ENCODE assay signal across 27 cellular contexts in genomic region chr9:69086769-69087168, GRCh38. TPM values are rescaled to one million over a fixed set of nuclear protein-coding genes. Genes with fewer than 3 reads are reported as not detected.
DNase-seq lines count a peak whose midpoint lies in the region; ATAC-seq, FAIRE-seq and TF ChIP-seq lines count a peak whose summit lies in the region.
"Had no signal": no experiment of that assay in that cellular context is flagged by ENCODE, and none has a peak within 500 bp of the region (broad histone marks: within the 10 kb centered on the region; RNA-seq: fewer than 3 reads in every experiment).

No MANE protein-coding gene starts in this region.

- intact Hi-C loops in endothelial cell of umbilical vein (cut with micrococcal nuclease), result no loop called here
- intact Hi-C loops in pancreas (cut with DNase I), result no loop called here

- H3K4me3 ChIP-seq in endothelial cell of umbilical vein (replicated peaks in 1 of 3; ENCODE audit: insufficient read depth in 1 of 3, low read depth in 1 of 3, low read length in 3 of 3), result no peak overlapping the region
- no peak overlapping the region for H3K4me3 ChIP-seq in pancreas
- H3K4me3 ChIP-seq: adrenal gland, Peyer's patch, prostate gland, thoracic aorta, uterus had no signal

- dilution Hi-C loops in endothelial cell of umbilical vein (cut with MboI; ENCODE audit: extremely low pct_ligation_motif_present, low sequenced_read_pairs), result no loop called here

- H3K9me1 ChIP-seq in endothelial cell of umbilical vein (replicated peaks; ENCODE audit: control insufficient read depth, extremely low read depth, insufficient read depth, low read length), result peaks cover 2% of the 10 kb centered on the region

- no peaks in the 10 kb centered on the region for H3K79me2 ChIP-seq in endothelial cell of umbilical vein (ENCODE audit: control insufficient read depth, insufficient read depth, low read length)

- H4K20me1 ChIP-seq in endothelial cell of umbilical vein (replicated peaks; ENCODE audit: control insufficient read depth, extremely low read depth, insufficient read depth, low read length), result no peaks in the 10 kb centered on the region

- no peak overlapping the region for H3K4me2 ChIP-seq in endothelial cell of umbilical vein (ENCODE audit: insufficient read depth, low read length)

- CTCF ChIA-PET in endothelial cell of umbilical vein (lab: Charles Lee), result interaction anchor here (0.8 to 1.4 kb wide), 4 partner anchors 35 to 106 kb away, joined by 3 to 5 read pairs (median 4); no protein-coding TSS in a partner anchor

- WGBS in pancreas, 2 donors, result 19 to 22% methylated on average over 2 of the region's 2 CpGs

- TF ChIP-seq POLR2A in endothelial cell of umbilical vein (IDR thresholded peaks at IDR 0.05; ENCODE audit: low read depth, low read length), result no peak

- H3K4me1 ChIP-seq in endothelial cell of umbilical vein (ENCODE audit: control insufficient read depth, extremely low read depth, insufficient read depth, low read length) (peaks cover 46% of the 10 kb centered on the region), pancreas (peaks cover 5 to 12% (median 6%) of the 10 kb centered on the region in 3 donors)
- H3K4me1 ChIP-seq: prostate gland, uterus had no signal

- FAIRE-seq in endothelial cell of umbilical vein (lab: Jason Lieb, UNC) (no peak), pancreas (lab: Jason Lieb, UNC) (no peak)
- FAIRE-seq: G401.6, H1 had no signal

- DNase-seq in NCI-H2196 (lab: John Stamatoyannopoulos, UW; ENCODE audit: unreplicated experiment) (peak; percentile 43), NCI-H2196 treated with DMSO at 0.1 percent for 48 hours (lab: John Stamatoyannopoulos, UW; ENCODE audit: unreplicated experiment) (no peak), NCI-H2029 treated with DMSO at 0.1 percent for 48 hours (lab: John Stamatoyannopoulos, UW) (peak; percentile 66), endothelial cell of umbilical vein (ENCODE audit: low read depth, low spot score) (peak; percentile 49), pancreas (no peak), NCI-H1417 treated with DMSO at 0.1 percent for 48 hours (lab: John Stamatoyannopoulos, UW) (no peak), endothelial cell (ENCODE audit: low spot score) (no peak)
- DNase-seq: activated CD4-positive, alpha-beta T cell treated with anti-CD3 and anti-CD28 coated beads, Interleukin-2, amount 50 U/mL, for 1 hour; activated CD8-positive, alpha-beta memory T cell treated with anti-CD3 and anti-CD28 coated beads, Interleukin-2, amount 10 ng/mL, durations not matched to agents 7 days and 5 days; activated naive CD4-positive, alpha-beta T cell; activated T-cell treated with anti-CD3 and anti-CD28 coated beads, Interleukin-2, amount 50 U/mL, for 72 hours; adrenal gland; CD4-positive, alpha-beta memory T cell; DMS 273 treated with DMSO at 0.1 percent for 48 hours; effector CD4-positive, alpha-beta T cell; foreskin melanocyte; naive B cell; NCI-H1092 treated with DMSO at 0.1 percent for 48 hours; Peyer's patch; stimulated activated naive CD8-positive, alpha-beta T cell treated with anti-CD3 and anti-CD28 coated beads, Interleukin-15, Interleukin-2, amounts not matched to agents 100 U/mL and 50 U/mL, for 24 hours; uterus had no signal

- no peaks in the 10 kb centered on the region for H3K9me3 ChIP-seq in endothelial cell of umbilical vein (replicated peaks; ENCODE audit: control insufficient read depth, insufficient read depth, low read length)
- H3K9me3 ChIP-seq in pancreas, result no peaks in the 10 kb centered on the region
- H3K9me3 ChIP-seq: adrenal gland, Peyer's patch, prostate gland, thoracic aorta, uterus had no signal

- peaks cover 44% of the 10 kb centered on the region for H3K4me1 Mint-ChIP-seq in endothelial cell (ENCODE audit: unreplicated experiment)
- H3K4me1 Mint-ChIP-seq: activated CD8-positive, alpha-beta memory T cell treated with anti-CD3 and anti-CD28 coated beads, Interleukin-2, amount 10 ng/mL, durations not matched to agents 7 days and 5 days; CD4-positive, alpha-beta memory T cell; naive B cell had no signal

- H3K36me3 ChIP-seq in endothelial cell of umbilical vein (ENCODE audit: control insufficient read depth in 2 of 2, extremely low read depth in 1 of 2, insufficient read depth in 2 of 2, low read length in 2 of 2) (no peaks in the 10 kb centered on the region), pancreas (no peaks in the 10 kb centered on the region)
- H3K36me3 ChIP-seq: adrenal gland, Peyer's patch, prostate gland, thoracic aorta, uterus had no signal

- H3K36me3 Mint-ChIP-seq in endothelial cell (ENCODE audit: low read depth, unreplicated experiment), result no peaks in the 10 kb centered on the region
- H3K36me3 Mint-ChIP-seq: activated CD8-positive, alpha-beta memory T cell treated with anti-CD3 and anti-CD28 coated beads, Interleukin-2, amount 10 ng/mL, durations not matched to agents 7 days and 5 days; CD4-positive, alpha-beta memory T cell; naive B cell had no signal

- H3K9ac ChIP-seq in endothelial cell of umbilical vein (replicated peaks; ENCODE audit: extremely low read depth, insufficient read depth, low read length), result no peak overlapping the region

- H3K27me3 Mint-ChIP-seq in endothelial cell (ENCODE audit: unreplicated experiment), result no peaks in the 10 kb centered on the region
- H3K27me3 Mint-ChIP-seq: activated CD8-positive, alpha-beta memory T cell treated with anti-CD3 and anti-CD28 coated beads, Interleukin-2, amount 10 ng/mL, durations not matched to agents 7 days and 5 days; CD4-positive, alpha-beta memory T cell; naive B cell had no signal

- POLR2A ChIA-PET in endothelial cell of umbilical vein (lab: Charles Lee), result no interaction called here

- H3K27me3 ChIP-seq in endothelial cell of umbilical vein (ENCODE audit: control insufficient read depth in 2 of 2, insufficient read depth in 2 of 2, low read length in 2 of 2) (no peaks in the 10 kb centered on the region), pancreas (no peaks in the 10 kb centered on the region)
- H3K27me3 ChIP-seq: adrenal gland, Peyer's patch, uterus had no signal

- H2AFZ ChIP-seq in endothelial cell of umbilical vein (ENCODE audit: low read depth, low read length), result no peak overlapping the region

- H3K9me3 Mint-ChIP-seq in endothelial cell (ENCODE audit: unreplicated experiment), result no peaks in the 10 kb centered on the region
- H3K9me3 Mint-ChIP-seq: activated T-cell treated with anti-CD3 and anti-CD28 coated beads, Interleukin-2, amount 50 U/mL, for 72 hours; CD4-positive, alpha-beta memory T cell had no signal

- H3K27ac ChIP-seq in endothelial cell of umbilical vein (ENCODE audit: insufficient read depth, low read depth, low read length) (no peak overlapping the region), pancreas (peak overlapping the region in 1 of 4 donors; percentile 43)
- H3K27ac ChIP-seq: Peyer's patch, prostate gland, thoracic aorta, uterus had no signal

- no TSS peak for BruUV-seq in endothelial cell of umbilical vein (replicated peaks; lab: Mats Ljungman, UMichigan)

- no peak overlapping the region for H3K4me3 Mint-ChIP-seq in endothelial cell (ENCODE audit: unreplicated experiment)
- H3K4me3 Mint-ChIP-seq: activated CD8-positive, alpha-beta memory T cell treated with anti-CD3 and anti-CD28 coated beads, Interleukin-2, amount 10 ng/mL, durations not matched to agents 7 days and 5 days; activated T-cell treated with anti-CD3 and anti-CD28 coated beads, Interleukin-2, amount 50 U/mL, for 72 hours; brain; CD4-positive, alpha-beta memory T cell; naive B cell had no signal

- peak; percentile 73 to 86 (median 82) for ATAC-seq in pancreas
- ATAC-seq in GM19467 (IDR thresholded peaks at IDR 0.05; ENCODE audit: unreplicated experiment), result no peak
- ATAC-seq: activated CD8-positive, alpha-beta memory T cell treated with anti-CD3 and anti-CD28 coated beads, Interleukin-2, amount 10 ng/mL, durations not matched to agents 7 days and 5 days; activated T-cell treated with anti-CD3 and anti-CD28 coated beads, Interleukin-2, amount 50 U/mL, for 72 hours; stimulated activated naive CD8-positive, alpha-beta T cell treated with anti-CD3 and anti-CD28 coated beads, Interleukin-15, Interleukin-2, amounts not matched to agents 100 U/mL and 50 U/mL, for 24 hours had no signal

- TF ChIP-seq CTCF in endothelial cell of umbilical vein (IDR thresholded peaks at IDR 0.05; ENCODE audit: extremely low read depth in 1 of 2, insufficient read depth in 1 of 2, low read depth in 1 of 2, low read length in 2 of 2) (no peak), pancreas (IDR thresholded peaks at IDR 0.05) (no peak), endothelial cell (IDR thresholded peaks at IDR 0.05; ENCODE audit: unreplicated experiment) (no peak)

- no peak overlapping the region for H3K27ac Mint-ChIP-seq in endothelial cell (ENCODE audit: unreplicated experiment)
- H3K27ac Mint-ChIP-seq: activated CD8-positive, alpha-beta memory T cell treated with anti-CD3 and anti-CD28 coated beads, Interleukin-2, amount 10 ng/mL, durations not matched to agents 7 days and 5 days; activated T-cell treated with anti-CD3 and anti-CD28 coated beads, Interleukin-2, amount 50 U/mL, for 72 hours; brain; CD4-positive, alpha-beta memory T cell; naive B cell had no signal

TF ChIP-seq in endothelial cell of umbilical vein, 7 proteins besides CTCF, POLR2A, EP300 and RAD21 (continues in another document):
- no peak for TF ChIP-seq EZH2 (IDR thresholded peaks at IDR 0.05; ENCODE audit: borderline replicate concordance, low read depth, low read length, severe bottlenecking)
- TF ChIP-seq FOS (IDR thresholded peaks at IDR 0.05; ENCODE audit: borderline replicate concordance, insufficient read depth, low read length), result no peak
- no peak for TF ChIP-seq POLR2AphosphoS5 (IDR thresholded peaks at IDR 0.05; ENCODE audit: insufficient read depth, low read depth, low read length)
- TF ChIP-seq MAX (IDR thresholded peaks at IDR 0.05; ENCODE audit: insufficient read depth, insufficient read length), result no peak
- TF ChIP-seq MYC (IDR thresholded peaks at IDR 0.05; ENCODE audit: low read depth, low read length), result no peak
- no peak for TF ChIP-seq JUN (IDR thresholded peaks at IDR 0.05; ENCODE audit: borderline replicate concordance, insufficient read depth, insufficient read length, low read depth)

RNA-seq across cellular contexts. Expression of gene FXN, which starts 51.2 kb away (rescaled TPM):
- total RNA-seq in endothelial cell of umbilical vein (17.1 and 21.2 TPM in 2 replicates), pancreas (10 to 100 TPM in 2 of 6 donors, 1 to 10 TPM in 4; 7.0 to 12.0 (median 9.5) TPM), endothelial cell (ENCODE audit: unreplicated experiment) (14.4 TPM)
- polyA plus RNA-seq in endothelial cell of umbilical vein (13.0 and 18.2 TPM in 2 replicates), pancreas (1 to 10 TPM; 6.2 to 7.4 TPM)
- 22.9 and 24.8 TPM in 2 replicates for polyA plus RNA-seq in endothelial cell of umbilical vein (2011; cell fraction: cytosol; rRNA removed)
- polyA plus RNA-seq in endothelial cell of umbilical vein (2011; cell fraction: nucleus; rRNA removed), result 9.9 and 10.9 TPM in 2 replicates
- 28.2 and 40.7 TPM in 2 replicates for polyA plus RNA-seq in endothelial cell of umbilical vein (2012)
- 9.6 and 12.0 TPM in 2 replicates for polyA minus RNA-seq in endothelial cell of umbilical vein
- polyA minus RNA-seq in endothelial cell of umbilical vein (2011; cell fraction: cytosol; rRNA and poly(A)+ RNA removed), result 5.2 TPM
- 3.9 and 5.1 TPM in 2 replicates for polyA minus RNA-seq in endothelial cell of umbilical vein (2011; cell fraction: nucleus; rRNA and poly(A)+ RNA removed)

Comparison
In these comparisons a context has a peak if more than half of its experiments do, and no peak if none do; other contexts are left out.
1. DNase-seq: peak in NCI-H2196 (single experiment), NCI-H2029 treated with DMSO at 0.1 percent for 48 hours (single experiment) and endothelial cell of umbilical vein (single experiment); none in NCI-H2196 treated with DMSO at 0.1 percent for 48 hours (single experiment), pancreas (0 of 6), NCI-H1417 treated with DMSO at 0.1 percent for 48 hours (single experiment) and endothelial cell (single experiment).